ENCODE assay signal across 10 cellular contexts in the genomic region with DNA sequence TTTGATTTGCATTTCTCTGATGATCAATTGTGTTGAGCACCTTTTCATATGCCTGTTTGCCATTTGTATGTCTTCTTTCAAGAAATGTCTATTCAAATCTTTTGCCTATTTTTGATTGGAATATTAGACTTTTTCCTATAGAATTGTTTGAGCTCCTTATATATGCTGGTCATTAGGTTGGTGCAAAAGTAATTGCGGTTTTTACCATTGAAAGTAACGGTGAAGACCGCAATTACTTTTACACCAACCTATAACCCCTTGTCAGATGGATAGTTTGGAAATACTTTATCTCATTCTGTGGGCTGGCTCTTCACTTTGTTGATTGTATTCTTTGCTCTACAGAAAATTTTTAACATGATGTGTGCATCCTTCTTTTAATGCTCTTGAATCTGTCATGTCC.
"Had no signal": no experiment of that assay in that cellular context is flagged by ENCODE, and none has a peak within 500 bp of the region (broad histone marks: within the 10 kb centered on the region; RNA-seq: fewer than 3 reads in every experiment).

No MANE protein-coding gene starts in this region.

- H3K27ac ChIP-seq: HL-60, KMS-11 had no signal

- DNase-seq: H9, HCEC 1CT, HFFc6, IMR-90, KBM-7 had no signal

- FAIRE-seq: H1, H54 had no signal

- H3K4me3 ChIP-seq: GM23338 had no signal

- H3K4me2 ChIP-seq: GM23338, KMS-11 had no signal

- H3K9ac ChIP-seq: KMS-11 had no signal

- ATAC-seq: GM23338 had no signal

- H3K9me3 Mint-ChIP-seq: GM23338, H9, HFFc6 had no signal

- H3K4me3 Mint-ChIP-seq: GM23338, H9, HFFc6 had no signal

- H2AFZ ChIP-seq: GM23338 had no signal

- H3K27ac Mint-ChIP-seq: GM23338, HFFc6 had no signal
